In the genomic region with DNA sequence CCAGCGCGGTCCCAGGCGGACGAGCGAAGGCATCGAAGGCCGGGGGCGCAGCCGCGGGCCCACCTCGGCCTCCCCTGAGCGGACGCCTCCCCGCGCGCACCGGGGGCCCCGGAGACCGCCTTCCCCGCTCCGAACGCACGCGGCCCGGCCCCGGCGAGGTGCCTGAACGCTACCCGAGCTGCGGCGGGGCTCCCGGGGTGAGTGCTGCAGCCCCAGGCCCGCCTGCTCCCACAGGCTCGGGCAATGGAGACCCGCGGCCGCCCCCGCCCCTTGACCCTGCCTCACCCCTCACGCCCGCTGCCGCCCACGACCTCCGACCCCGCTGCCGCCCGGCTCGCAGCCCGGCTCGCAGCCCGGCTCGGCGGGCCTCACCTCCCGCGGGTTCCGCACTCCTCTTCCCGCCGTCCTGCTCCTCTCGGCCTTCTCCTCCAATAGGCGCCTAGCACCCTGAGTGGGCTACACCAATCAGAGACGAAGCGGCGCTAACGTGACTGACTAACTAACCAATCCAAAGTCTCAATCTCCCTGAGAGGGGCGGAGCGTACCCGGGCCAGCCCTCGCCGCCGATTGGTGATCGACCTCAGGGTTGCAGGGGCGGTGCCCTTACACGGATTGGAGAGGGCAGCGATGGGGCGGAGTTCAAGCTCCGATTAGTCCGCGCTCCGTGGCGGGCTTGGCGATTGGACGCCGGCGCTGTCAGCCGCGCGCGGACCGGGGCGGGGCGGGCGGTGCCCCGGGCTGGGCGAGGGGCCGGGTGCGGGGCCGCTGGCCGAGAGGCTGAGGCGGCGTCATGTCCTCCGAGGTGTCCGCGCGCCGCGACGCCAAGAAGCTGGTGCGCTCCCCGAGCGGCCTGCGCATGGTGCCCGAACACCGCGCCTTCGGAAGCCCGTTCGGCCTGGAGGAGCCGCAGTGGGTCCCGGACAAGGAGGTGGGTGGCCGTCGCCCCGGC, we compare ENCODE assay signal across 1 cellular context.
TF ChIP-seq lines count a peak whose summit lies in the region.

Gene XRCC3, minus strand, starts transcription at position 400 of the 949 bp plus-strand sequence. CDS start 4,364 bp downstream, outside the sequence.
Gene ZFYVE21, plus strand, starts transcription at position 759 of the 949 bp plus-strand sequence. Its CDS starts 32 bp downstream, at position 791.

TF ChIP-seq in HepG2, 621 proteins besides CTCF, POLR2A, EP300 and RAD21 (continued from another document and continues in another):
- TF ChIP-seq, protein P1, sequence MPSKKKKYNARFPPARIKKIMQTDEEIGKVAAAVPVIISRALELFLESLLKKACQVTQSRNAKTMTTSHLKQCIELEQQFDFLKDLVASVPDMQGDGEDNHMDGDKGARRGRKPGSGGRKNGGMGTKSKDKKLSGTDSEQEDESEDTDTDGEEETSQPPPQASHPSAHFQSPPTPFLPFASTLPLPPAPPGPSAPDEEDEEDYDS (CRISPR knock-in tag; IDR thresholded peaks at IDR 0.05), result peak; percentile 82
- TF ChIP-seq ATF1 (CRISPR knock-in tag; IDR thresholded peaks at IDR 0.05), result 0 out of 2 replicates have a peak, but pooled peaks have one; percentile 20
- no peak for TF ChIP-seq NONO (IDR thresholded peaks at IDR 0.05)
- TF ChIP-seq NONO (CRISPR knock-in tag; conservative IDR thresholded peaks at IDR 0.05), result 0 out of 2 replicates have a peak, but pooled peaks have one; percentile 44
- no peak for TF ChIP-seq ZNF256 (CRISPR knock-in tag; conservative IDR thresholded peaks at IDR 0.05)
- TF ChIP-seq, protein P2, sequence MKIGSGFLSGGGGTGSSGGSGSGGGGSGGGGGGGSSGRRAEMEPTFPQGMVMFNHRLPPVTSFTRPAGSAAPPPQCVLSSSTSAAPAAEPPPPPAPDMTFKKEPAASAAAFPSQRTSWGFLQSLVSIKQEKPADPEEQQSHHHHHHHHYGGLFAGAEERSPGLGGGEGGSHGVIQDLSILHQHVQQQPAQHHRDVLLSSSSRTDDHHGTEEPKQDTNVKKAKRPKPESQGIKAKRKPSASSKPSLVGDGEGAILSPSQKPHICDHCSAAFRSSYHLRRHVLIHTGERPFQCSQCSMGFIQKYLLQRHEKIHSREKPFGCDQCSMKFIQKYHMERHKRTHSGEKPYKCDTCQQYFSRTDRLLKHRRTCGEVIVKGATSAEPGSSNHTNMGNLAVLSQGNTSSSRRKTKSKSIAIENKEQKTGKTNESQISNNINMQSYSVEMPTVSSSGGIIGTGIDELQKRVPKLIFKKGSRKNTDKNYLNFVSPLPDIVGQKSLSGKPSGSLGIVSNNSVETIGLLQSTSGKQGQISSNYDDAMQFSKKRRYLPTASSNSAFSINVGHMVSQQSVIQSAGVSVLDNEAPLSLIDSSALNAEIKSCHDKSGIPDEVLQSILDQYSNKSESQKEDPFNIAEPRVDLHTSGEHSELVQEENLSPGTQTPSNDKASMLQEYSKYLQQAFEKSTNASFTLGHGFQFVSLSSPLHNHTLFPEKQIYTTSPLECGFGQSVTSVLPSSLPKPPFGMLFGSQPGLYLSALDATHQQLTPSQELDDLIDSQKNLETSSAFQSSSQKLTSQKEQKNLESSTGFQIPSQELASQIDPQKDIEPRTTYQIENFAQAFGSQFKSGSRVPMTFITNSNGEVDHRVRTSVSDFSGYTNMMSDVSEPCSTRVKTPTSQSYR (CRISPR knock-in tag; IDR thresholded peaks at IDR 0.05; ENCODE audit: borderline replicate concordance), result no peak
- TF ChIP-seq ZBTB7A (CRISPR knock-in tag; IDR thresholded peaks at IDR 0.05), result 0 out of 2 replicates have a peak, but pooled peaks have one; percentile 42
- 0 out of 2 replicates have a peak, but pooled peaks have one; percentile 9 for TF ChIP-seq BATF2 (CRISPR knock-in tag; IDR thresholded peaks at IDR 0.05)
- TF ChIP-seq ZNF432 (CRISPR knock-in tag; IDR thresholded peaks at IDR 0.05; ENCODE audit: borderline replicate concordance), result no peak
- TF ChIP-seq NFKBIZ (CRISPR knock-in tag; IDR thresholded peaks at IDR 0.05), result no peak
- peak; percentile 77 for TF ChIP-seq RBFOX2 (IDR thresholded peaks at IDR 0.05; ENCODE audit: low read depth, low read length)
- no peak for TF ChIP-seq SAFB2 (CRISPR knock-in tag; IDR thresholded peaks at IDR 0.05; ENCODE audit: borderline replicate concordance, low read depth)
- TF ChIP-seq RFXAP (CRISPR knock-in tag; IDR thresholded peaks at IDR 0.05; ENCODE audit: borderline replicate concordance), result peak; percentile 71; the same call in 1 of the 2 replicates
- peak; percentile 84 for TF ChIP-seq E2F1 (CRISPR knock-in tag; IDR thresholded peaks at IDR 0.05)
- TF ChIP-seq ZSCAN25 (CRISPR knock-in tag; IDR thresholded peaks at IDR 0.05), result peak; percentile 58; the same call in 1 of the 2 replicates
- TF ChIP-seq, protein P3, sequence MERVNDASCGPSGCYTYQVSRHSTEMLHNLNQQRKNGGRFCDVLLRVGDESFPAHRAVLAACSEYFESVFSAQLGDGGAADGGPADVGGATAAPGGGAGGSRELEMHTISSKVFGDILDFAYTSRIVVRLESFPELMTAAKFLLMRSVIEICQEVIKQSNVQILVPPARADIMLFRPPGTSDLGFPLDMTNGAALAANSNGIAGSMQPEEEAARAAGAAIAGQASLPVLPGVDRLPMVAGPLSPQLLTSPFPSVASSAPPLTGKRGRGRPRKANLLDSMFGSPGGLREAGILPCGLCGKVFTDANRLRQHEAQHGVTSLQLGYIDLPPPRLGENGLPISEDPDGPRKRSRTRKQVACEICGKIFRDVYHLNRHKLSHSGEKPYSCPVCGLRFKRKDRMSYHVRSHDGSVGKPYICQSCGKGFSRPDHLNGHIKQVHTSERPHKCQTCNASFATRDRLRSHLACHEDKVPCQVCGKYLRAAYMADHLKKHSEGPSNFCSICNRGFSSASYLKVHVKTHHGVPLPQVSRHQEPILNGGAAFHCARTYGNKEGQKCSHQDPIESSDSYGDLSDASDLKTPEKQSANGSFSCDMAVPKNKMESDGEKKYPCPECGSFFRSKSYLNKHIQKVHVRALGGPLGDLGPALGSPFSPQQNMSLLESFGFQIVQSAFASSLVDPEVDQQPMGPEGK (CRISPR knock-in tag; IDR thresholded peaks at IDR 0.05), result no peak
- TF ChIP-seq THAP7 (CRISPR knock-in tag; IDR thresholded peaks at IDR 0.05), result no peak
- TF ChIP-seq ZNF264 (CRISPR knock-in tag; IDR thresholded peaks at IDR 0.05), result no peak
- peak; percentile 77 for TF ChIP-seq POLR2G (IDR thresholded peaks at IDR 0.05; ENCODE audit: low read depth, low read length)
- TF ChIP-seq ZNF354B (CRISPR knock-in tag; IDR thresholded peaks at IDR 0.05), result no peak
- peak; percentile 19 for TF ChIP-seq MYC (CRISPR knock-in tag; IDR thresholded peaks at IDR 0.05; ENCODE audit: borderline replicate concordance)
- 0 out of 2 replicates have a peak, but pooled peaks have one; percentile 45 for TF ChIP-seq IRF2 (CRISPR knock-in tag; IDR thresholded peaks at IDR 0.05)
- peak; percentile 80 for TF ChIP-seq ZMYM4 (CRISPR knock-in tag; IDR thresholded peaks at IDR 0.05)
- peak; percentile 9; the same call in 1 of the 2 replicates for TF ChIP-seq MED1 (CRISPR knock-in tag; IDR thresholded peaks at IDR 0.05)
- TF ChIP-seq PAWR (CRISPR knock-in tag; IDR thresholded peaks at IDR 0.05; ENCODE audit: borderline replicate concordance), result no peak
- TF ChIP-seq ZNF329 (CRISPR knock-in tag; IDR thresholded peaks at IDR 0.05; ENCODE audit: low read depth), result 0 out of 2 replicates have a peak, but pooled peaks have one; percentile 44
- peak; percentile 85 for TF ChIP-seq ZFY (CRISPR knock-in tag; IDR thresholded peaks at IDR 0.05)
- no peak for TF ChIP-seq GTF3A (CRISPR knock-in tag; conservative IDR thresholded peaks at IDR 0.05)
- TF ChIP-seq SIN3B (IDR thresholded peaks at IDR 0.05; ENCODE audit: low read length), result peak; percentile 54
- TF ChIP-seq NR1H2 (CRISPR knock-in tag; IDR thresholded peaks at IDR 0.05; ENCODE audit: borderline replicate concordance, low read depth), result no peak
- TF ChIP-seq, protein P4, sequence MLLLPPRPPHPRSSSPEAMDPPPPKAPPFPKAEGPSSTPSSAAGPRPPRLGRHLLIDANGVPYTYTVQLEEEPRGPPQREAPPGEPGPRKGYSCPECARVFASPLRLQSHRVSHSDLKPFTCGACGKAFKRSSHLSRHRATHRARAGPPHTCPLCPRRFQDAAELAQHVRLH (CRISPR knock-in tag; IDR thresholded peaks at IDR 0.05; ENCODE audit: borderline replicate concordance, low read depth), result 0 out of 2 replicates have a peak, but pooled peaks have one; percentile 53
- no peak for TF ChIP-seq ZNF468 (CRISPR knock-in tag; IDR thresholded peaks at IDR 0.05)
- peak in 1 of 2 experiments; percentile 57; a peak in 1 of 4 replicates for TF ChIP-seq HMGXB4 (CRISPR knock-in tag; IDR thresholded peaks at IDR 0.05; ENCODE audit: borderline replicate concordance in 1 of 2, low read depth in 1 of 2)
- TF ChIP-seq, protein P5, sequence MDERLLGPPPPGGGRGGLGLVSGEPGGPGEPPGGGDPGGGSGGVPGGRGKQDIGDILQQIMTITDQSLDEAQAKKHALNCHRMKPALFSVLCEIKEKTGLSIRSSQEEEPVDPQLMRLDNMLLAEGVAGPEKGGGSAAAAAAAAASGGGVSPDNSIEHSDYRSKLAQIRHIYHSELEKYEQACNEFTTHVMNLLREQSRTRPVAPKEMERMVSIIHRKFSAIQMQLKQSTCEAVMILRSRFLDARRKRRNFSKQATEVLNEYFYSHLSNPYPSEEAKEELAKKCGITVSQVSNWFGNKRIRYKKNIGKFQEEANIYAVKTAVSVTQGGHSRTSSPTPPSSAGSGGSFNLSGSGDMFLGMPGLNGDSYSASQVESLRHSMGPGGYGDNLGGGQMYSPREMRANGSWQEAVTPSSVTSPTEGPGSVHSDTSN (CRISPR knock-in tag; IDR thresholded peaks at IDR 0.05), result peak; percentile 87
- peak; percentile 33 for TF ChIP-seq SP5 (CRISPR knock-in tag; IDR thresholded peaks at IDR 0.05; ENCODE audit: borderline replicate concordance, low read depth)
- 0 out of 2 replicates have a peak, but pooled peaks have one; percentile 27 for TF ChIP-seq ZMAT3 (CRISPR knock-in tag; conservative IDR thresholded peaks at IDR 0.05)
- TF ChIP-seq RORA (CRISPR knock-in tag; IDR thresholded peaks at IDR 0.05), result no peak
- no peak for TF ChIP-seq CENPX (CRISPR knock-in tag; IDR thresholded peaks at IDR 0.05)
- no peak for TF ChIP-seq TARDBP (CRISPR knock-in tag; IDR thresholded peaks at IDR 0.05)
- peak; percentile 19; the same call in 1 of the 2 replicates for TF ChIP-seq NCOR1 (IDR thresholded peaks at IDR 0.05; ENCODE audit: borderline replicate concordance, low read length)
- TF ChIP-seq, protein P6, sequence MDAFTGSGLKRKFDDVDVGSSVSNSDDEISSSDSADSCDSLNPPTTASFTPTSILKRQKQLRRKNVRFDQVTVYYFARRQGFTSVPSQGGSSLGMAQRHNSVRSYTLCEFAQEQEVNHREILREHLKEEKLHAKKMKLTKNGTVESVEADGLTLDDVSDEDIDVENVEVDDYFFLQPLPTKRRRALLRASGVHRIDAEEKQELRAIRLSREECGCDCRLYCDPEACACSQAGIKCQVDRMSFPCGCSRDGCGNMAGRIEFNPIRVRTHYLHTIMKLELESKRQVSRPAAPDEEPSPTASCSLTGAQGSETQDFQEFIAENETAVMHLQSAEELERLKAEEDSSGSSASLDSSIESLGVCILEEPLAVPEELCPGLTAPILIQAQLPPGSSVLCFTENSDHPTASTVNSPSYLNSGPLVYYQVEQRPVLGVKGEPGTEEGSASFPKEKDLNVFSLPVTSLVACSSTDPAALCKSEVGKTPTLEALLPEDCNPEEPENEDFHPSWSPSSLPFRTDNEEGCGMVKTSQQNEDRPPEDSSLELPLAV (CRISPR knock-in tag; conservative IDR thresholded peaks at IDR 0.05; ENCODE audit: low read depth), result no peak
- peak; percentile 85; the same call in 1 of the 3 replicates for TF ChIP-seq MXI1 (IDR thresholded peaks at IDR 0.05; ENCODE audit: borderline replicate concordance, low read depth, low read length)
- peak; percentile 68 for TF ChIP-seq USF2 (IDR thresholded peaks at IDR 0.05; ENCODE audit: low read depth, low read length)
- peak; percentile 62; the same call in 1 of the 2 replicates for TF ChIP-seq USF2 (CRISPR knock-in tag; IDR thresholded peaks at IDR 0.05; ENCODE audit: borderline replicate concordance)
